In genomic region chr3:72571638-72572114, GRCh38 we compare ENCODE assay signal across 21 cellular contexts.
"Had no signal": no experiment of that assay in that cellular context is flagged by ENCODE, and none has a peak within 500 bp of the region (broad histone marks: within the 10 kb centered on the region; RNA-seq: fewer than 3 reads in every experiment).

No MANE protein-coding gene starts in this region.

- H3K4me1 ChIP-seq: colonic mucosa, gastrocnemius medialis, tibial nerve, uterus had no signal

- H3K27ac Mint-ChIP-seq: activated naive CD4-positive, alpha-beta T cell treated with anti-CD3 and anti-CD28 coated beads for 36 hours; brain; immature natural killer cell; natural killer cell; T-cell had no signal

- DNase-seq: activated CD4-positive, alpha-beta T cell treated with anti-CD3 and anti-CD28 coated beads, Interleukin-2, amount 50 U/mL, for 1 hour; activated CD8-positive, alpha-beta memory T cell treated with anti-CD3 and anti-CD28 coated beads, Interleukin-2, amount 50 U/mL, for 4 hours; activated naive CD4-positive, alpha-beta T cell treated with anti-CD3 and anti-CD28 coated beads for 36 hours; activated T-cell treated with anti-CD3 and anti-CD28 coated beads, Interleukin-2, amount 50 U/mL, for 4 hours; central memory CD4-positive, alpha-beta T cell; colonic mucosa; erythroblast; gastrocnemius medialis; head of caudate nucleus; immature natural killer cell; natural killer cell; retina; stimulated activated CD4-positive, alpha-beta T cell treated with anti-CD3 and anti-CD28 coated beads, Interleukin-12 subunit alpha, Interleukin-12 subunit beta, amount 100 ng/mL, for 4 hours; stimulated activated CD4-positive, alpha-beta T cell treated with anti-CD3 and anti-CD28 coated beads, Interleukin-1b, Interleukin-23, amount 100 ng/mL, for 48 hours; stimulated activated naive CD8-positive, alpha-beta T cell treated with anti-CD3 and anti-CD28 coated beads, Interleukin-15, Interleukin-2, amounts not matched to agents 100 U/mL and 50 U/mL, for 24 hours; substantia nigra; T-cell; T1000; uterus had no signal

- ATAC-seq: activated T-cell treated with anti-CD3 and anti-CD28 coated beads, Interleukin-2, amount 50 U/mL, for 4 hours; gastrocnemius medialis; natural killer cell; stimulated activated naive CD8-positive, alpha-beta T cell treated with anti-CD3 and anti-CD28 coated beads, Interleukin-15, Interleukin-2, amounts not matched to agents 100 U/mL and 50 U/mL, for 24 hours; T-cell had no signal

- H3K4me3 ChIP-seq: colonic mucosa, gastrocnemius medialis, tibial nerve, uterus had no signal

- H3K27me3 Mint-ChIP-seq: T-cell had no signal

- H3K27ac ChIP-seq: colonic mucosa, gastrocnemius medialis, tibial nerve, uterus had no signal

- H3K9me3 Mint-ChIP-seq: activated naive CD4-positive, alpha-beta T cell treated with anti-CD3 and anti-CD28 coated beads for 36 hours; activated T-cell treated with anti-CD3 and anti-CD28 coated beads, Interleukin-2, amount 50 U/mL, for 4 hours; immature natural killer cell; natural killer cell; T-cell had no signal

- H3K4me1 Mint-ChIP-seq: immature natural killer cell, natural killer cell, T-cell had no signal

- H3K4me3 Mint-ChIP-seq: activated naive CD4-positive, alpha-beta T cell treated with anti-CD3 and anti-CD28 coated beads for 36 hours; activated T-cell treated with anti-CD3 and anti-CD28 coated beads, Interleukin-2, amount 50 U/mL, for 4 hours; brain; immature natural killer cell; natural killer cell; T-cell had no signal

- H3K36me3 ChIP-seq: colonic mucosa, gastrocnemius medialis, tibial nerve, uterus had no signal

- H3K36me3 Mint-ChIP-seq: brain, immature natural killer cell, natural killer cell, T-cell had no signal

- H3K9me3 ChIP-seq: colonic mucosa, gastrocnemius medialis, tibial nerve, uterus had no signal

- H3K27me3 ChIP-seq: colonic mucosa, gastrocnemius medialis, tibial nerve, uterus had no signal
